34 cellular contexts compared by ENCODE assay signal in the genomic region with DNA sequence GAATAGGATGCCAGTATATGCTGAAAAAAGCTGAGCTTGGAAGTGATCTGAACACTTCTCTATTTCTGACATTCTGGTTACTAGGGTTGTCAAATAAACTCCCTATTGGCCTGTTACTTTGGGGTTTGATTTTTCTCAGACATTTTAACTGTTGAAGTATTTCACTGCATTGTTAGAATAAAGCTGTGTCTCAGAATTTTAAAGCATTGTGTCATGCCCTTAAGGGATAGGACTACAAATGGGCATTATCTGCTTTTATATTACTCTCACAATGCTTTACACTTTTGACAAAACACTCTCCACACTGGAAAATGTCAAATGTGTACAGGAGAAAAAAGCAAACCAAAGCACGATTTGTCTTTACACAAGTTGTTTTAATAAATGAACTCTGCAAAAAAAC. TPM values are rescaled to one million over a fixed set of nuclear protein-coding genes. Genes with fewer than 3 reads are reported as not detected.
"Had no signal": no experiment of that assay in that cellular context is flagged by ENCODE, and none has a peak within 500 bp of the region (broad histone marks: within the 10 kb centered on the region; RNA-seq: fewer than 3 reads in every experiment).

No MANE protein-coding gene starts in this region.

- H3K27me3 ChIP-seq: adrenal gland, body of pancreas, brain microvascular endothelial cell, breast epithelium had no signal

- H3K4me3 ChIP-seq: adrenal gland, body of pancreas, breast epithelium had no signal

- H3K9me3 ChIP-seq: adrenal gland, body of pancreas, breast epithelium had no signal

- DNase-seq: activated B cell treated with CpG ODN at 0.5 μM for 24 hours; activated CD4-positive, alpha-beta memory T cell treated with anti-CD3 and anti-CD28 coated beads for 36 hours; activated CD4-positive, alpha-beta T cell treated with anti-CD3 and anti-CD28 coated beads for 4 hours; activated CD4-positive, alpha-beta T cell treated with anti-CD3 and anti-CD28 coated beads, Interleukin-2, amount 10 ng/mL, durations not matched to agents 24 days and 14 days; activated CD4-positive, alpha-beta T cell treated with anti-CD3 and anti-CD28 coated beads, Interleukin-2, amount 50 U/mL, for 1 hour; activated CD4-positive, alpha-beta T cell treated with anti-CD3 and anti-CD28 coated beads, Interleukin-2, amount 50 U/mL, for 4 hours; activated CD4-positive, CD25-positive, alpha-beta regulatory T cell treated with anti-CD3 and anti-CD28 coated beads, Interleukin-2, amount 50 U/mL, for 72 hours; activated CD8-positive, alpha-beta memory T cell treated with anti-CD3 and anti-CD28 coated beads, Interleukin-2, amount 50 U/mL, for 4 hours; activated CD8-positive, alpha-beta T cell treated with anti-CD3 and anti-CD28 coated beads for 36 hours; activated effector memory CD4-positive, alpha-beta T cell treated with anti-CD3 and anti-CD28 coated beads, Interleukin-2, amount 50 U/mL, for 16 hours; activated gamma-delta T cell treated with Interleukin-2 at 50 U/mL for 16 hours; activated naive CD4-positive, alpha-beta T cell; activated naive CD4-positive, alpha-beta T cell treated with anti-CD3 and anti-CD28 coated beads for 36 hours; activated naive CD4-positive, alpha-beta T cell treated with anti-CD3 and anti-CD28 coated beads, Interleukin-2, amount 50 U/mL, for 16 hours; activated naive CD8-positive, alpha-beta T cell treated with anti-CD3 and anti-CD28 coated beads for 36 hours; activated T-cell treated with anti-CD3 and anti-CD28 coated beads for 4 hours; activated T-cell treated with anti-CD3 and anti-CD28 coated beads, Interleukin-2, amount 50 U/mL, for 1 hour; activated T-cell treated with anti-CD3 and anti-CD28 coated beads, Interleukin-2, amount 50 U/mL, for 4 hours; activated T-cell treated with anti-CD3 and anti-CD28 coated beads, Interleukin-2, amount 50 U/mL, for 72 hours; adrenal gland; amniotic stem cell; aorta; body of pancreas; brain microvascular endothelial cell; central memory CD4-positive, alpha-beta T cell; T-helper 1 cell; T-helper 2 cell; T-helper 9 cell had no signal

- FAIRE-seq: astrocyte, TTC549 had no signal

- H3K27ac ChIP-seq: adrenal gland, body of pancreas, brain microvascular endothelial cell, breast epithelium, VCaP had no signal

- H3K36me3 ChIP-seq: breast epithelium had no signal

- ATAC-seq: activated CD8-positive, alpha-beta T cell treated with anti-CD3 and anti-CD28 coated beads for 36 hours; activated naive CD4-positive, alpha-beta T cell treated with anti-CD3 and anti-CD28 coated beads, Interleukin-2, amount 50 U/mL, for 72 hours; activated T-cell treated with anti-CD3 and anti-CD28 coated beads, Interleukin-2, amount 50 U/mL, for 4 hours; activated T-cell treated with anti-CD3 and anti-CD28 coated beads, Interleukin-2, amount 50 U/mL, for 72 hours; activated T-helper 17 cell treated with anti-CD3 and anti-CD28 coated beads, Interleukin-2, amount 50 U/mL, for 72 hours; body of pancreas had no signal

- H3K4me1 ChIP-seq: adrenal gland, body of pancreas, breast epithelium had no signal

RNA-seq across cellular contexts. Expression of gene GPR21, which starts 16.8 kb away (rescaled TPM):
- total RNA-seq: body of pancreas had no signal
